Comparison of ENCODE assay signal across 1 cellular context in the genomic region with DNA sequence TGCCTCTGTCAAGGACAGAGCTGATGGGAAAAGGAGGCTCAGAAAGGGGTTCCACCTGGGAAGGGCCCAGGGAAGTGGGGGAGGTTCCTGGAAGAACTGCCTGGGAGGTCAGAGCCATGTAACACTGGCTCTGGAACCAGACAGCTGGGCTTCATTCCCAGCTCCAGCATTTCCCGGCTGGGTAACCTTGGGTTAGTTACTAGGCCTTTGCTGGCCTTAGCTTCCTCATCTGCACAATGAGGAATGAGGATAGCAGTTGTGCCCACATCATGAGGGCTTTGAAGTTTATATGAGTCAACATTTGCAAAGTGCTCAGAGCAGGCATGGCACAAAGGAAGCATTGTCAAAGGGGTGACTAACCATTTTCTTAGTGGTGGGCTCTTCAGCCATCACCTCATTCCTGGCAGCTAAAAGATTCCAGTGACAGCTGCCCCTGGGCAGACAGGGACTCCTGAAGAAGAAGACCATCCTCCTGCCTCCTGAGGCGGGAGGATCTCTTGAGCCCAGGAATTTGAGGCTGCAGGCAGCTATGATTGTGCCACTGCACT.
A peak's percentile ranks its signal among the peaks of the same experiment; 100 is the strongest.
TF ChIP-seq lines count a peak whose summit lies in the region.

No MANE protein-coding gene starts in this region.

TF ChIP-seq in HepG2, 621 proteins besides CTCF, POLR2A, EP300 and RAD21 (continued from another document and continues in another):
- TF ChIP-seq SALL1 (CRISPR knock-in tag; IDR thresholded peaks at IDR 0.05) (peak; percentile 77), FOXO1 (CRISPR knock-in tag; IDR thresholded peaks at IDR 0.05) (0 out of 2 replicates have a peak, but pooled peaks have one; percentile 52), ZSCAN9 (CRISPR knock-in tag; IDR thresholded peaks at IDR 0.05; ENCODE audit: borderline replicate concordance) (peak; percentile 88; the same call in 1 of the 2 replicates), CEBPG (CRISPR knock-in tag; IDR thresholded peaks at IDR 0.05) (peak; percentile 67), MIXL1 (CRISPR knock-in tag; IDR thresholded peaks at IDR 0.05) (peak; percentile 77), BHLHE40 (IDR thresholded peaks at IDR 0.05; ENCODE audit: low read length) (0 out of 2 replicates have a peak, but pooled peaks have one; percentile 3), KLF13 (CRISPR knock-in tag; IDR thresholded peaks at IDR 0.05) (no peak), ZNF382 (CRISPR knock-in tag; IDR thresholded peaks at IDR 0.05; ENCODE audit: borderline replicate concordance) (no peak), KDM6A (CRISPR knock-in tag; IDR thresholded peaks at IDR 0.05; ENCODE audit: low read depth) (peak; percentile 56), JUND (CRISPR knock-in tag; IDR thresholded peaks at IDR 0.05) (0 out of 2 replicates have a peak, but pooled peaks have one; percentile 50), ZSCAN12 (CRISPR knock-in tag; IDR thresholded peaks at IDR 0.05) (no peak), ZNF367 (CRISPR knock-in tag; IDR thresholded peaks at IDR 0.05; ENCODE audit: borderline replicate concordance) (no peak), ZNF570 (CRISPR knock-in tag; IDR thresholded peaks at IDR 0.05; ENCODE audit: borderline replicate concordance) (no peak), ZSCAN25 (CRISPR knock-in tag; IDR thresholded peaks at IDR 0.05) (no peak), KDM5A (IDR thresholded peaks at IDR 0.05; ENCODE audit: borderline replicate concordance, low read length) (no peak), ZNF335 (CRISPR knock-in tag; IDR thresholded peaks at IDR 0.05) (peak; percentile 36; the same call in 1 of the 2 replicates), SMAD3 (CRISPR knock-in tag; IDR thresholded peaks at IDR 0.05) (peak; percentile 84; the same call in 1 of the 2 replicates), PHB2 (IDR thresholded peaks at IDR 0.05; ENCODE audit: partially characterized antibody) (no peak), SOX6 (IDR thresholded peaks at IDR 0.05) (no peak), SOX6 (CRISPR knock-in tag; IDR thresholded peaks at IDR 0.05) (peak; percentile 81; the same call in 1 of the 2 replicates), MED8 (CRISPR knock-in tag; IDR thresholded peaks at IDR 0.05; ENCODE audit: insufficient replicate concordance) (no peak), FOXJ3 (CRISPR knock-in tag; IDR thresholded peaks at IDR 0.05; ENCODE audit: borderline replicate concordance) (0 out of 2 replicates have a peak, but pooled peaks have one; percentile 7), PHF8 (CRISPR knock-in tag; IDR thresholded peaks at IDR 0.05) (peak; percentile 25; the same call in 1 of the 2 replicates), CBFB (CRISPR knock-in tag; IDR thresholded peaks at IDR 0.05) (0 out of 2 replicates have a peak, but pooled peaks have one; percentile 34), TIGD3 (CRISPR knock-in tag; IDR thresholded peaks at IDR 0.05; ENCODE audit: borderline replicate concordance) (no peak), RFXAP (CRISPR knock-in tag; IDR thresholded peaks at IDR 0.05; ENCODE audit: borderline replicate concordance) (0 out of 2 replicates have a peak, but pooled peaks have one; percentile 24), TAF1 (CRISPR knock-in tag; IDR thresholded peaks at IDR 0.05) (peak; percentile 71; the same call in 1 of the 2 replicates), ZMYM3 (CRISPR knock-in tag; IDR thresholded peaks at IDR 0.05) (peak; percentile 63; the same call in 1 of the 2 replicates), ZNF205 (CRISPR knock-in tag; IDR thresholded peaks at IDR 0.05) (peak; percentile 90; the same call in 1 of the 2 replicates), HOXA7 (CRISPR knock-in tag; IDR thresholded peaks at IDR 0.05) (no peak), BORCS8-MEF2B (CRISPR knock-in tag; IDR thresholded peaks at IDR 0.05) (no peak), SKI (IDR thresholded peaks at IDR 0.05; ENCODE audit: partially characterized antibody) (peak; percentile 66), ELF1 (CRISPR knock-in tag; IDR thresholded peaks at IDR 0.05) (peak; percentile 73), ZNF790 (CRISPR knock-in tag; IDR thresholded peaks at IDR 0.05; ENCODE audit: borderline replicate concordance) (no peak), ZNF574 (CRISPR knock-in tag; IDR thresholded peaks at IDR 0.05) (peak; percentile 58), ZBTB42 (CRISPR knock-in tag; IDR thresholded peaks at IDR 0.05) (no peak), ZNF644 (CRISPR knock-in tag; IDR thresholded peaks at IDR 0.05; ENCODE audit: low read depth) (0 out of 2 replicates have a peak, but pooled peaks have one; percentile 45), ATRX (CRISPR knock-in tag; IDR thresholded peaks at IDR 0.05; ENCODE audit: borderline replicate concordance) (no peak), IKZF5 (CRISPR knock-in tag; IDR thresholded peaks at IDR 0.05) (peak; percentile 74; the same call in 1 of the 2 replicates), GATA4 (IDR thresholded peaks at IDR 0.05; ENCODE audit: borderline replicate concordance, low read depth) (no peak), GZF1 (CRISPR knock-in tag; IDR thresholded peaks at IDR 0.05) (no peak), SNAI1 (CRISPR knock-in tag; IDR thresholded peaks at IDR 0.05; ENCODE audit: borderline replicate concordance) (no peak), MXD4 (CRISPR knock-in tag; IDR thresholded peaks at IDR 0.05) (peak; percentile 63; the same call in 1 of the 2 replicates), NRL (CRISPR knock-in tag; IDR thresholded peaks at IDR 0.05; ENCODE audit: borderline replicate concordance) (no peak), SYNCRIP (IDR thresholded peaks at IDR 0.05; ENCODE audit: insufficient read depth, low read depth, low read length) (no peak), TFE3 (CRISPR knock-in tag; IDR thresholded peaks at IDR 0.05) (peak; percentile 91), ZNF451 (CRISPR knock-in tag; IDR thresholded peaks at IDR 0.05) (no peak), HDAC2 (CRISPR knock-in tag; IDR thresholded peaks at IDR 0.05) (peak; percentile 76), ELF3 (CRISPR knock-in tag; IDR thresholded peaks at IDR 0.05) (peak; percentile 98)
- TF ChIP-seq, protein P1, sequence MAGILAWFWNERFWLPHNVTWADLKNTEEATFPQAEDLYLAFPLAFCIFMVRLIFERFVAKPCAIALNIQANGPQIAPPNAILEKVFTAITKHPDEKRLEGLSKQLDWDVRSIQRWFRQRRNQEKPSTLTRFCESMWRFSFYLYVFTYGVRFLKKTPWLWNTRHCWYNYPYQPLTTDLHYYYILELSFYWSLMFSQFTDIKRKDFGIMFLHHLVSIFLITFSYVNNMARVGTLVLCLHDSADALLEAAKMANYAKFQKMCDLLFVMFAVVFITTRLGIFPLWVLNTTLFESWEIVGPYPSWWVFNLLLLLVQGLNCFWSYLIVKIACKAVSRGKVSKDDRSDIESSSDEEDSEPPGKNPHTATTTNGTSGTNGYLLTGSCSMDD (CRISPR knock-in tag; IDR thresholded peaks at IDR 0.05) = no peak
- TF ChIP-seq, protein P2, sequence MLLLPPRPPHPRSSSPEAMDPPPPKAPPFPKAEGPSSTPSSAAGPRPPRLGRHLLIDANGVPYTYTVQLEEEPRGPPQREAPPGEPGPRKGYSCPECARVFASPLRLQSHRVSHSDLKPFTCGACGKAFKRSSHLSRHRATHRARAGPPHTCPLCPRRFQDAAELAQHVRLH (CRISPR knock-in tag; IDR thresholded peaks at IDR 0.05; ENCODE audit: borderline replicate concordance, low read depth) = peak; percentile 77; the same call in 1 of the 2 replicates
- TF ChIP-seq, protein P3, sequence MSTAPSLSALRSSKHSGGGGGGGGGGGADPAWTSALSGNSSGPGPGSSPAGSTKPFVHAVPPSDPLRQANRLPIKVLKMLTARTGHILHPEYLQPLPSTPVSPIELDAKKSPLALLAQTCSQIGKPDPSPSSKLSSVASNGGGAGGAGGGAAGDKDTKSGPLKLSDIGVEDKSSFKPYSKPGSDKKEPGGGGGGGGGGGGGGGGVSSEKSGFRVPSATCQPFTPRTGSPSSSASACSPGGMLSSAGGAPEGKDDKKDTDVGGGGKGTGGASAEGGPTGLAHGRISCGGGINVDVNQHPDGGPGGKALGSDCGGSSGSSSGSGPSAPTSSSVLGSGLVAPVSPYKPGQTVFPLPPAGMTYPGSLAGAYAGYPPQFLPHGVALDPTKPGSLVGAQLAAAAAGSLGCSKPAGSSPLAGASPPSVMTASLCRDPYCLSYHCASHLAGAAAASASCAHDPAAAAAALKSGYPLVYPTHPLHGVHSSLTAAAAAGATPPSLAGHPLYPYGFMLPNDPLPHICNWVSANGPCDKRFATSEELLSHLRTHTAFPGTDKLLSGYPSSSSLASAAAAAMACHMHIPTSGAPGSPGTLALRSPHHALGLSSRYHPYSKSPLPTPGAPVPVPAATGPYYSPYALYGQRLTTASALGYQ (CRISPR knock-in tag; IDR thresholded peaks at IDR 0.05) = peak; percentile 60; the same call in 1 of the 2 replicates
- TF ChIP-seq, protein P4, sequence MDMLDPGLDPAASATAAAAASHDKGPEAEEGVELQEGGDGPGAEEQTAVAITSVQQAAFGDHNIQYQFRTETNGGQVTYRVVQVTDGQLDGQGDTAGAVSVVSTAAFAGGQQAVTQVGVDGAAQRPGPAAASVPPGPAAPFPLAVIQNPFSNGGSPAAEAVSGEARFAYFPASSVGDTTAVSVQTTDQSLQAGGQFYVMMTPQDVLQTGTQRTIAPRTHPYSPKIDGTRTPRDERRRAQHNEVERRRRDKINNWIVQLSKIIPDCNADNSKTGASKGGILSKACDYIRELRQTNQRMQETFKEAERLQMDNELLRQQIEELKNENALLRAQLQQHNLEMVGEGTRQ (IDR thresholded peaks at IDR 0.05; ENCODE audit: low read depth, low read length) = no peak
- TF ChIP-seq, protein P4 (CRISPR knock-in tag; IDR thresholded peaks at IDR 0.05; ENCODE audit: borderline replicate concordance) = no peak
- TF ChIP-seq, protein P5, sequence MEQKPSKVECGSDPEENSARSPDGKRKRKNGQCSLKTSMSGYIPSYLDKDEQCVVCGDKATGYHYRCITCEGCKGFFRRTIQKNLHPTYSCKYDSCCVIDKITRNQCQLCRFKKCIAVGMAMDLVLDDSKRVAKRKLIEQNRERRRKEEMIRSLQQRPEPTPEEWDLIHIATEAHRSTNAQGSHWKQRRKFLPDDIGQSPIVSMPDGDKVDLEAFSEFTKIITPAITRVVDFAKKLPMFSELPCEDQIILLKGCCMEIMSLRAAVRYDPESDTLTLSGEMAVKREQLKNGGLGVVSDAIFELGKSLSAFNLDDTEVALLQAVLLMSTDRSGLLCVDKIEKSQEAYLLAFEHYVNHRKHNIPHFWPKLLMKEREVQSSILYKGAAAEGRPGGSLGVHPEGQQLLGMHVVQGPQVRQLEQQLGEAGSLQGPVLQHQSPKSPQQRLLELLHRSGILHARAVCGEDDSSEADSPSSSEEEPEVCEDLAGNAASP (CRISPR knock-in tag; IDR thresholded peaks at IDR 0.05; ENCODE audit: borderline replicate concordance) = peak; percentile 81; the same call in 1 of the 2 replicates
